Comparison of ENCODE assay signal across 9 cellular contexts in genomic region chr2:64063924-64064331, GRCh38. TPM values are rescaled to one million over a fixed set of nuclear protein-coding genes. Genes with fewer than 3 reads are reported as not detected.
DNase-seq lines count a peak whose midpoint lies in the region; ATAC-seq, FAIRE-seq and TF ChIP-seq lines count a peak whose summit lies in the region.
"Had no signal": no experiment of that assay in that cellular context is flagged by ENCODE, and none has a peak within 500 bp of the region (broad histone marks: within the 10 kb centered on the region; RNA-seq: fewer than 3 reads in every experiment).

No MANE protein-coding gene starts in this region.

- H3K36me3 Mint-ChIP-seq in HFFc6 (ENCODE audit: low read depth), result no peaks in the 10 kb centered on the region
- peaks cover 2% of the 10 kb centered on the region for H3K36me3 Mint-ChIP-seq in activated CD8-positive, alpha-beta T cell treated with anti-CD3 and anti-CD28 coated beads for 36 hours (ENCODE audit: low read depth)

- TF ChIP-seq CTCF in HFFc6 (IDR thresholded peaks at IDR 0.05), result no peak
- TF ChIP-seq CTCF in activated CD8-positive, alpha-beta T cell treated with anti-CD3 and anti-CD28 coated beads for 36 hours (IDR thresholded peaks at IDR 0.05), result no peak
- TF ChIP-seq CTCF in left ventricle myocardium inferior (IDR thresholded peaks at IDR 0.05; ENCODE audit: borderline replicate concordance), result no peak

- no peaks in the 10 kb centered on the region for H3K9me3 Mint-ChIP-seq in HFFc6
- H3K9me3 Mint-ChIP-seq in activated CD8-positive, alpha-beta T cell treated with anti-CD3 and anti-CD28 coated beads for 36 hours, result no peaks in the 10 kb centered on the region

- H3K4me1 Mint-ChIP-seq in HFFc6 (ENCODE audit: low read depth), result peaks cover 31% of the 10 kb centered on the region
- peaks cover 31% of the 10 kb centered on the region for H3K4me1 Mint-ChIP-seq in activated CD8-positive, alpha-beta T cell treated with anti-CD3 and anti-CD28 coated beads for 36 hours (ENCODE audit: low read depth)

- no peaks in the 10 kb centered on the region for H3K36me3 ChIP-seq in left ventricle myocardium inferior
- H3K36me3 ChIP-seq in small intestine (ENCODE audit: control insufficient read depth in 2 of 2, insufficient read depth in 2 of 2, low read length in 2 of 2), result no peaks in the 10 kb centered on the region
- H3K36me3 ChIP-seq: HAP-1 had no signal

- CTCF ChIA-PET in activated CD8-positive, alpha-beta T cell treated with anti-CD3 and anti-CD28 coated beads for 36 hours (lab: Charles Lee), result interaction anchor here (1.8 to 2.7 kb wide), 2 partner anchors 9 to 264 kb away, joined by 4 to 13 read pairs; no protein-coding TSS in a partner anchor

- H3K4me3 Mint-ChIP-seq in HFFc6, result no peak overlapping the region
- no peak overlapping the region for H3K4me3 Mint-ChIP-seq in activated CD8-positive, alpha-beta T cell treated with anti-CD3 and anti-CD28 coated beads for 36 hours

- H3K27ac ChIP-seq in left ventricle myocardium inferior (replicated peaks), result peak overlapping the region; percentile 79
- H3K27ac ChIP-seq in small intestine (ENCODE audit: low read depth in 1 of 2, low read length in 1 of 2), result peak overlapping the region in 1 of 2 donors; percentile 89

- DNase-seq in HFFc6 (peak; percentile 8), left ventricle myocardium inferior (no peak), small intestine (peak; percentile 39), NCI-H187 (lab: John Stamatoyannopoulos, UW) (no peak)
- no peak for DNase-seq in activated CD8-positive, alpha-beta T cell treated with anti-CD3 and anti-CD28 coated beads for 36 hours

- no peak for FAIRE-seq in small intestine (lab: Jason Lieb, UNC)

- H3K9me3 ChIP-seq in left ventricle myocardium inferior (replicated peaks), result no peaks in the 10 kb centered on the region
- no peaks in the 10 kb centered on the region for H3K9me3 ChIP-seq in small intestine (ENCODE audit: control insufficient read depth, low read depth)
- H3K9me3 ChIP-seq: HAP-1 had no signal

- H3K4me3 ChIP-seq in left ventricle myocardium inferior (no peak overlapping the region), small intestine (ENCODE audit: low read depth in 1 of 2, low read length in 2 of 2) (no peak overlapping the region)
- H3K4me3 ChIP-seq: HAP-1 had no signal

- H3K4me1 ChIP-seq in left ventricle myocardium inferior, result peaks cover 11% of the 10 kb centered on the region
- peaks cover 0 to 8% of the 10 kb centered on the region in 2 donors for H3K4me1 ChIP-seq in small intestine (ENCODE audit: control insufficient read depth in 2 of 2, insufficient read depth in 1 of 2, low read depth in 1 of 2, low read length in 1 of 2)

- ATAC-seq in activated CD8-positive, alpha-beta T cell treated with anti-CD3 and anti-CD28 coated beads for 36 hours, result no peak
- ATAC-seq in GM19395 (IDR thresholded peaks at IDR 0.05; ENCODE audit: unreplicated experiment), result no peak
- no peak for ATAC-seq in GM18909 (IDR thresholded peaks at IDR 0.05; ENCODE audit: poor library complexity, unreplicated experiment)
- ATAC-seq in GM18867 (IDR thresholded peaks at IDR 0.05; ENCODE audit: unreplicated experiment), result no peak

- 22 to 38% (median 31%) methylated on average over 4 of the region's 4 CpGs for WGBS in small intestine, 3 donors

- intact Hi-C loops in activated CD8-positive, alpha-beta T cell treated with anti-CD3 and anti-CD28 coated beads for 36 hours (cut with micrococcal nuclease), result no loop called here
- intact Hi-C loops in left ventricle myocardium inferior (cut with micrococcal nuclease), result no loop called here

- no peaks in the 10 kb centered on the region; the same call in 1 of the 2 replicates for H3K27me3 Mint-ChIP-seq in HFFc6 (ENCODE audit: insufficient read depth)
- H3K27me3 Mint-ChIP-seq in activated CD8-positive, alpha-beta T cell treated with anti-CD3 and anti-CD28 coated beads for 36 hours, result no peaks in the 10 kb centered on the region

- POLR2A ChIA-PET in activated CD8-positive, alpha-beta T cell treated with anti-CD3 and anti-CD28 coated beads for 36 hours (lab: Charles Lee), result interaction anchor here (0.6 to 2.2 kb wide), 4 partner anchors 45 to 425 kb away, joined by 3 to 8 read pairs (median 3); no protein-coding TSS in a partner anchor

- H3K27ac Mint-ChIP-seq in HFFc6, result peak overlapping the region; percentile 84
- H3K27ac Mint-ChIP-seq in activated CD8-positive, alpha-beta T cell treated with anti-CD3 and anti-CD28 coated beads for 36 hours, result peak overlapping the region; percentile 14

- peaks cover under 1% of the 10 kb centered on the region for H3K27me3 ChIP-seq in left ventricle myocardium inferior (ENCODE audit: low read depth)
- no peaks in the 10 kb centered on the region for H3K27me3 ChIP-seq in small intestine (ENCODE audit: control insufficient read depth in 2 of 2, insufficient read depth in 2 of 2, low read length in 2 of 2)

RNA-seq across cellular contexts. Expression of gene VPS54, which starts 44.7 kb away (rescaled TPM):
- 10 to 100 TPM; 12.9 to 17.7 (median 15.0) TPM for total RNA-seq in HFFc6 (2021; fragmentation: NEBNext Ultra II Directional; extraction: Animal tissue kit (Norgen Biotek cat#: 25700))
- total RNA-seq in activated CD8-positive, alpha-beta T cell treated with anti-CD3 and anti-CD28 coated beads for 36 hours, result 1 to 10 TPM; 8.9 to 9.4 TPM
- total RNA-seq in left ventricle myocardium inferior, result 9.9 TPM
- 10 to 100 TPM; 12.3 to 21.7 (median 13.5) TPM for polyA plus RNA-seq in small intestine

Comparison
In these comparisons a context has a peak if more than half of its experiments do, and no peak if none do; other contexts are left out.
1. DNase-seq: peak in HFFc6 (single experiment) and small intestine (single experiment); none in activated CD8-positive, alpha-beta T cell treated with anti-CD3 and anti-CD28 coated beads for 36 hours (single experiment), left ventricle myocardium inferior (single experiment) and NCI-H187 (0 of 2).